In the genomic region with DNA sequence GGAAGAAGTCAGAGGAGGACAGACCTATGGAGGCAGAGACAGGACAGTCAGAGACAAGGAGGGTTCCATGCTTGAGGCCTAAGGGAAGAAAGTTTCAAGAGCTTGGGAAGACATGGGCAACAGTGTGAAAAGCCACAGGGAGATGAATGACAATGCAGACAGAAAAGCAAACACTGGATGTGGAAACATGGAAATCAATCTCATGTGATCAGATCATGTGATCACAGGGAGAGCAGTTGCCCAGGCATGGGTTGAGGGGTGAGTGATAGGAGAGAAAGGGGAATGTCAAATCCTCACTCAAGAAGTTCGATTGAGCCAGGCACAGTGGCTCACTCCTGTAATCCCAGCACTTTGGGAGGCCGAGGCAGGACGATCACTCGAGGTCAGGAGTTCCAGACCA, we compare ENCODE assay signal across 25 cellular contexts. TPM values are rescaled to one million over a fixed set of nuclear protein-coding genes. Genes with fewer than 3 reads are reported as not detected.
"Had no signal": no experiment of that assay in that cellular context is flagged by ENCODE, and none has a peak within 500 bp of the region (broad histone marks: within the 10 kb centered on the region; RNA-seq: fewer than 3 reads in every experiment).

No MANE protein-coding gene starts in this region.

- H3K4me3 ChIP-seq: tibial nerve, vagina had no signal

- H3K4me3 Mint-ChIP-seq: activated CD4-positive, alpha-beta T cell treated with anti-CD3 and anti-CD28 coated beads, Interleukin-2, amount 10 ng/mL, durations not matched to agents 24 days and 14 days; activated CD8-positive, alpha-beta T cell treated with anti-CD3 and anti-CD28 coated beads, Interleukin-2, amount 10 ng/mL, durations not matched to agents 7 days and 5 days; activated naive CD4-positive, alpha-beta T cell treated with anti-CD3 and anti-CD28 coated beads, Interleukin-2, amount 10 ng/mL, durations not matched to agents 7 days and 5 days; activated naive CD8-positive, alpha-beta T cell treated with anti-CD3 and anti-CD28 coated beads, Interleukin-2, amount 50 U/mL, for 24 hours; brain had no signal

- H3K27ac ChIP-seq: vagina had no signal

- DNase-seq: activated CD4-positive, alpha-beta T cell treated with anti-CD3 and anti-CD28 coated beads, Interleukin-2, amount 10 ng/mL, durations not matched to agents 24 days and 14 days; activated CD8-positive, alpha-beta memory T cell treated with anti-CD3 and anti-CD28 coated beads, Interleukin-2, amount 50 U/mL, for 4 hours; activated CD8-positive, alpha-beta T cell treated with anti-CD3 and anti-CD28 coated beads, Interleukin-2, amount 10 ng/mL, durations not matched to agents 7 days and 5 days; activated effector memory CD4-positive, alpha-beta T cell treated with Interleukin-2 at 50 U/mL for 16 hours; activated naive CD4-positive, alpha-beta T cell treated with anti-CD3 and anti-CD28 coated beads, Interleukin-2, amount 10 ng/mL, durations not matched to agents 7 days and 5 days; activated naive CD8-positive, alpha-beta T cell treated with anti-CD3 and anti-CD28 coated beads, Interleukin-2, amount 50 U/mL, for 24 hours; activated T-cell treated with anti-CD3 and anti-CD28 coated beads, Interleukin-2, amount 50 U/mL, for 48 hours; anterior cingulate cortex; central memory CD4-positive, alpha-beta T cell; erythroblast; foreskin melanocyte; glutamatergic neuron; hippocampal formation; islet precursor cell; left colon; stimulated activated CD4-positive, alpha-beta T cell treated with anti-CD3 and anti-CD28 coated beads, Interleukin-12 subunit alpha, Interleukin-12 subunit beta, amount 100 ng/mL, for 4 hours; stimulated activated CD4-positive, alpha-beta T cell treated with anti-CD3 and anti-CD28 coated beads, Interleukin-1b, Interleukin-23, amount 100 ng/mL, for 48 hours; stimulated activated CD8-positive, alpha-beta memory T cell treated with anti-CD3 and anti-CD28 coated beads, Interleukin-4, amount 100 ng/mL, for 48 hours; stimulated activated naive CD4-positive, alpha-beta T cell had no signal

- H3K4me1 Mint-ChIP-seq: activated naive CD8-positive, alpha-beta T cell treated with anti-CD3 and anti-CD28 coated beads, Interleukin-2, amount 50 U/mL, for 24 hours had no signal

- H3K9me3 ChIP-seq: tibial nerve, vagina had no signal

- H3K36me3 Mint-ChIP-seq: activated naive CD4-positive, alpha-beta T cell treated with anti-CD3 and anti-CD28 coated beads, Interleukin-2, amount 10 ng/mL, durations not matched to agents 7 days and 5 days; brain had no signal

- H3K36me3 ChIP-seq: tibial nerve, vagina had no signal

- H3K27me3 ChIP-seq: tibial nerve, vagina had no signal

- ATAC-seq: activated CD8-positive, alpha-beta T cell treated with anti-CD3 and anti-CD28 coated beads, Interleukin-2, amount 10 ng/mL, durations not matched to agents 7 days and 5 days; activated naive CD8-positive, alpha-beta T cell treated with anti-CD3 and anti-CD28 coated beads, Interleukin-2, amount 50 U/mL, for 24 hours; left colon had no signal

- H3K27me3 Mint-ChIP-seq: progenitor cell of endocrine pancreas had no signal

- H3K9me3 Mint-ChIP-seq: activated CD4-positive, alpha-beta T cell treated with anti-CD3 and anti-CD28 coated beads, Interleukin-2, amount 10 ng/mL, durations not matched to agents 24 days and 14 days; activated naive CD4-positive, alpha-beta T cell treated with anti-CD3 and anti-CD28 coated beads, Interleukin-2, amount 10 ng/mL, durations not matched to agents 7 days and 5 days; activated naive CD8-positive, alpha-beta T cell treated with anti-CD3 and anti-CD28 coated beads, Interleukin-2, amount 50 U/mL, for 24 hours had no signal

- H3K27ac Mint-ChIP-seq: activated CD4-positive, alpha-beta T cell treated with anti-CD3 and anti-CD28 coated beads, Interleukin-2, amount 10 ng/mL, durations not matched to agents 24 days and 14 days; activated CD8-positive, alpha-beta T cell treated with anti-CD3 and anti-CD28 coated beads, Interleukin-2, amount 10 ng/mL, durations not matched to agents 7 days and 5 days; activated naive CD4-positive, alpha-beta T cell treated with anti-CD3 and anti-CD28 coated beads, Interleukin-2, amount 10 ng/mL, durations not matched to agents 7 days and 5 days; activated naive CD8-positive, alpha-beta T cell treated with anti-CD3 and anti-CD28 coated beads, Interleukin-2, amount 50 U/mL, for 24 hours; brain; progenitor cell of endocrine pancreas had no signal

- FAIRE-seq: colon had no signal

RNA-seq across cellular contexts. Expression of gene PTAFR, which starts 17.2 kb away (rescaled TPM):
- total RNA-seq: myocyte had no signal
